Comparison of ENCODE assay signal across 6 cellular contexts in the genomic region with DNA sequence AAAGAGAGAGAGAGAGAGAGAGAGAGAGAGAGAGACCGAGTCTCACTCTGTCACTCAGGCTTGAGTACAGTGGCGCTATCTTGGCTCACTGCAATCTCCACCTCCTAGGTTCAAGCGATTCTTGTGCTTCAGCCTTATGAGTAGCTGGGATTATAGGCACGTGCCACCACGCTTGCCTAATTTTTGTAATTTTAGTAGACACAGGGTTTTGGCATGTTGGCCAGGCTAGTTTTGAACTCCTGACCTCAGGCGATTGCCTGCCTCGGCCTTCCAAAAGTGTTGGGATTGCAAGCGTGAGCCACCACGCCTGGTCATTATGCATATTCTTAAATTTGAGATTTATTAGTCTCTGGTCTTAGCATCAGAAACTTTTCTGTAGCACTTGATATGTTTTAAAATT.
"Had no signal": no experiment of that assay in that cellular context is flagged by ENCODE, and none has a peak within 500 bp of the region (broad histone marks: within the 10 kb centered on the region; RNA-seq: fewer than 3 reads in every experiment).

No MANE protein-coding gene starts in this region.

- ATAC-seq: HepG2, K562 had no signal

- H3K27me3 Mint-ChIP-seq: IgD-negative memory B cell had no signal

- H3K4me3 Mint-ChIP-seq: IgD-negative memory B cell had no signal

- H3K27ac ChIP-seq: HL-60 had no signal

- H3K4me3 ChIP-seq: K562 had no signal

- H3K36me3 Mint-ChIP-seq: IgD-negative memory B cell had no signal

- DNase-seq: IMR-90, KBM-7 had no signal
